18 cellular contexts compared by ENCODE assay signal in genomic region chr22:46447906-46448669, GRCh38.
DNase-seq lines count a peak whose midpoint lies in the region; ATAC-seq, FAIRE-seq and TF ChIP-seq lines count a peak whose summit lies in the region.
"Had no signal": no experiment of that assay in that cellular context is flagged by ENCODE, and none has a peak within 500 bp of the region (broad histone marks: within the 10 kb centered on the region; RNA-seq: fewer than 3 reads in every experiment).

No MANE protein-coding gene starts in this region.

- POLR2A ChIA-PET in PC-9 (lab: Charles Lee; ENCODE audit: unreplicated experiment), result interaction anchor here (0.6 kb wide), 1 partner anchor 128 kb away, joined by 3 read pairs; no protein-coding TSS in a partner anchor

- DNase-seq in DMS79 treated with DMSO at 0.1 percent for 48 hours (lab: John Stamatoyannopoulos, UW) (peak; percentile 78), PC-9 (no peak), left lung (peak in 1 of 2 donors; percentile 73), thyroid gland (peak; percentile 44 to 53), RCC 7860 (ENCODE audit: low spot score) (no peak), NCI-H1694 treated with DMSO at 0.1 percent for 48 hours (lab: John Stamatoyannopoulos, UW) (no peak), NCI-H526 (lab: John Stamatoyannopoulos, UW) (no peak)
- DNase-seq in effector CD8-positive, alpha-beta T cell (lab: John Stamatoyannopoulos, UW), result no peak
- DNase-seq: HCEC 1CT, NCI-H1105, NCI-H510A, NCI-H774, SHP77 treated with DMSO at 0.1 percent for 48 hours had no signal

- H3K79me2 ChIP-seq in PC-9 (ENCODE audit: low read depth), result peaks cover 31% of the 10 kb centered on the region

- no peaks in the 10 kb centered on the region for H4K20me1 ChIP-seq in PC-9 (ENCODE audit: insufficient read depth)

- BruUV-seq in PC-9 (replicated peaks; lab: Mats Ljungman, UMichigan), result no TSS peak

- H3K36me3 ChIP-seq in PC-9 (ENCODE audit: low read depth), result no peaks in the 10 kb centered on the region
- no peaks in the 10 kb centered on the region for H3K36me3 ChIP-seq in left lung
- H3K36me3 ChIP-seq in thyroid gland, result no peaks in the 10 kb centered on the region

- CTCF ChIA-PET in PC-9 (lab: Charles Lee), result no interaction called here

- 43 to 52% methylated on average over 9 to 10 of the region's 12 CpGs for WGBS in thyroid gland, 2 donors

- no peak for TF ChIP-seq POLR2A in thyroid gland (IDR thresholded peaks at IDR 0.05)

- H3K4me3 ChIP-seq in PC-9 (no peak overlapping the region), left lung (no peak overlapping the region), thyroid gland (replicated peaks in 1 of 3) (no peak overlapping the region)
- H3K4me3 ChIP-seq: K562 had no signal

- peak overlapping the region; percentile 1; the same call in 1 of the 2 replicates for H3K27ac ChIP-seq in PC-9
- peak overlapping the region in 1 of 2 donors; percentile 9 for H3K27ac ChIP-seq in left lung
- H3K27ac ChIP-seq in thyroid gland, result peak overlapping the region; percentile 56 to 92 (median 85)
- H3K27ac ChIP-seq: C4-2B had no signal

- TF ChIP-seq CTCF in PC-9 (conservative IDR thresholded peaks at IDR 0.05) (no peak), left lung (IDR thresholded peaks at IDR 0.05) (no peak), thyroid gland (IDR thresholded peaks at IDR 0.05) (no peak)

- ATAC-seq in left lung, result peak; percentile 42
- ATAC-seq: K562, SK-N-SH treated with all-trans-retinoic acid at 6 μM for 48 hours had no signal

- H3K4me2 ChIP-seq in PC-9, result no peak overlapping the region

- intact Hi-C loops in PC-9 (cut with micrococcal nuclease; ENCODE audit: unreplicated experiment), result no loop called here
- intact Hi-C loops in left lung (cut with DNase I), result no loop called here
- intact Hi-C loops in thyroid gland (cut with DNase I), result no loop called here

- H3K9me2 ChIP-seq in PC-9 (ENCODE audit: insufficient read depth), result no peaks in the 10 kb centered on the region

- FAIRE-seq in RCC 7860 (lab: Jason Lieb, UNC), result no peak
- FAIRE-seq: D721Med, G401.6, K562 had no signal

- H2AFZ ChIP-seq in PC-9, result no peak overlapping the region

- H3K9me3 ChIP-seq in PC-9 (ENCODE audit: insufficient read depth, low read depth) (no peaks in the 10 kb centered on the region), left lung (no peaks in the 10 kb centered on the region), thyroid gland (no peaks in the 10 kb centered on the region)

- H3K4me1 ChIP-seq in PC-9 (replicated peaks; ENCODE audit: insufficient read depth) (peaks cover 55% of the 10 kb centered on the region), left lung (peaks cover 10 to 11% of the 10 kb centered on the region in 2 donors), thyroid gland (peaks cover 78 to 93% of the 10 kb centered on the region in 2 donors)

- H3K27me3 ChIP-seq in PC-9 (ENCODE audit: insufficient read depth, low read depth), result no peaks in the 10 kb centered on the region
- H3K27me3 ChIP-seq in left lung, result peaks cover 0 to 19% of the 10 kb centered on the region in 2 donors
- H3K27me3 ChIP-seq in thyroid gland, result no peaks in the 10 kb centered on the region

- peaks cover 25% of the 10 kb centered on the region for H3F3A ChIP-seq in PC-9 (ENCODE audit: insufficient read depth, low read depth)

Comparison
In these comparisons a context has a peak if more than half of its experiments do, and no peak if none do; other contexts are left out.
1. DNase-seq: peak in DMS79 treated with DMSO at 0.1 percent for 48 hours (single experiment) and thyroid gland (2 of 2); none in PC-9 (0 of 2), RCC 7860 (single experiment), effector CD8-positive, alpha-beta T cell (single experiment), NCI-H1694 treated with DMSO at 0.1 percent for 48 hours (single experiment) and NCI-H526 (0 of 2).